Comparison of ENCODE assay signal across 1 cellular context in genomic region chr14:54488646-54489317, GRCh38.
TF ChIP-seq lines count a peak whose summit lies in the region.

GMFB (minus strand) TSS chr14:54488980; CDS start chr14:54488927, 53 bp downstream.

TF ChIP-seq in GM12878, 131 proteins besides CTCF, POLR2A, EP300 and RAD21 (continued from another document and continues in another):
- TF ChIP-seq USF2 (IDR thresholded peaks at IDR 0.05; ENCODE audit: borderline replicate concordance, low read depth, low read length), result peak; percentile 78
- 0 out of 2 replicates have a peak, but pooled peaks have one; percentile 36 for TF ChIP-seq STAT1 (conservative IDR thresholded peaks at IDR 0.05)
- TF ChIP-seq ZNF384 (IDR thresholded peaks at IDR 0.05; ENCODE audit: borderline replicate concordance, low read depth, low read length), result peak; percentile 100
- TF ChIP-seq BHLHE40 (IDR thresholded peaks at IDR 0.05; ENCODE audit: borderline replicate concordance in 1 of 2, low read depth in 2 of 2, low read length in 1 of 2), result peak; percentile 99 to 100
- no peak for TF ChIP-seq BRCA1 (IDR thresholded peaks at IDR 0.05; ENCODE audit: low read depth, low read length)
- TF ChIP-seq CREB1 (IDR thresholded peaks at IDR 0.05; ENCODE audit: low read depth), result peak; percentile 59; the same call in 1 of the 2 replicates
- TF ChIP-seq WRNIP1 (IDR thresholded peaks at IDR 0.05; ENCODE audit: borderline replicate concordance, low read depth, low read length), result no peak
- TF ChIP-seq, protein P1, sequence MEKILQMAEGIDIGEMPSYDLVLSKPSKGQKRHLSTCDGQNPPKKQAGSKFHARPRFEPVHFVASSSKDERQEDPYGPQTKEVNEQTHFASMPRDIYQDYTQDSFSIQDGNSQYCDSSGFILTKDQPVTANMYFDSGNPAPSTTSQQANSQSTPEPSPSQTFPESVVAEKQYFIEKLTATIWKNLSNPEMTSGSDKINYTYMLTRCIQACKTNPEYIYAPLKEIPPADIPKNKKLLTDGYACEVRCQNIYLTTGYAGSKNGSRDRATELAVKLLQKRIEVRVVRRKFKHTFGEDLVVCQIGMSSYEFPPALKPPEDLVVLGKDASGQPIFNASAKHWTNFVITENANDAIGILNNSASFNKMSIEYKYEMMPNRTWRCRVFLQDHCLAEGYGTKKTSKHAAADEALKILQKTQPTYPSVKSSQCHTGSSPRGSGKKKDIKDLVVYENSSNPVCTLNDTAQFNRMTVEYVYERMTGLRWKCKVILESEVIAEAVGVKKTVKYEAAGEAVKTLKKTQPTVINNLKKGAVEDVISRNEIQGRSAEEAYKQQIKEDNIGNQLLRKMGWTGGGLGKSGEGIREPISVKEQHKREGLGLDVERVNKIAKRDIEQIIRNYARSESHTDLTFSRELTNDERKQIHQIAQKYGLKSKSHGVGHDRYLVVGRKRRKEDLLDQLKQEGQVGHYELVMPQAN (conservative IDR thresholded peaks at IDR 0.05), result peak; percentile 81
- TF ChIP-seq, protein P2, sequence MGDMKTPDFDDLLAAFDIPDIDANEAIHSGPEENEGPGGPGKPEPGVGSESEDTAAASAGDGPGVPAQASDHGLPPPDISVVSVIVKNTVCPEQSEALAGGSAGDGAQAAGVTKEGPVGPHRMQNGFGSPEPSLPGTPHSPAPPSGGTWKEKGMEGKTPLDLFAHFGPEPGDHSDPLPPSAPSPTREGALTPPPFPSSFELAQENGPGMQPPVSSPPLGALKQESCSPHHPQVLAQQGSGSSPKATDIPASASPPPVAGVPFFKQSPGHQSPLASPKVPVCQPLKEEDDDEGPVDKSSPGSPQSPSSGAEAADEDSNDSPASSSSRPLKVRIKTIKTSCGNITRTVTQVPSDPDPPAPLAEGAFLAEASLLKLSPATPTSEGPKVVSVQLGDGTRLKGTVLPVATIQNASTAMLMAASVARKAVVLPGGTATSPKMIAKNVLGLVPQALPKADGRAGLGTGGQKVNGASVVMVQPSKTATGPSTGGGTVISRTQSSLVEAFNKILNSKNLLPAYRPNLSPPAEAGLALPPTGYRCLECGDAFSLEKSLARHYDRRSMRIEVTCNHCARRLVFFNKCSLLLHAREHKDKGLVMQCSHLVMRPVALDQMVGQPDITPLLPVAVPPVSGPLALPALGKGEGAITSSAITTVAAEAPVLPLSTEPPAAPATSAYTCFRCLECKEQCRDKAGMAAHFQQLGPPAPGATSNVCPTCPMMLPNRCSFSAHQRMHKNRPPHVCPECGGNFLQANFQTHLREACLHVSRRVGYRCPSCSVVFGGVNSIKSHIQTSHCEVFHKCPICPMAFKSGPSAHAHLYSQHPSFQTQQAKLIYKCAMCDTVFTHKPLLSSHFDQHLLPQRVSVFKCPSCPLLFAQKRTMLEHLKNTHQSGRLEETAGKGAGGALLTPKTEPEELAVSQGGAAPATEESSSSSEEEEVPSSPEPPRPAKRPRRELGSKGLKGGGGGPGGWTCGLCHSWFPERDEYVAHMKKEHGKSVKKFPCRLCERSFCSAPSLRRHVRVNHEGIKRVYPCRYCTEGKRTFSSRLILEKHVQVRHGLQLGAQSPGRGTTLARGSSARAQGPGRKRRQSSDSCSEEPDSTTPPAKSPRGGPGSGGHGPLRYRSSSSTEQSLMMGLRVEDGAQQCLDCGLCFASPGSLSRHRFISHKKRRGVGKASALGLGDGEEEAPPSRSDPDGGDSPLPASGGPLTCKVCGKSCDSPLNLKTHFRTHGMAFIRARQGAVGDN (IDR thresholded peaks at IDR 0.05), result peak; percentile 9; the same call in 1 of the 2 replicates
- no peak for TF ChIP-seq CBFB (IDR thresholded peaks at IDR 0.05; ENCODE audit: low read depth)
- TF ChIP-seq, protein P3, sequence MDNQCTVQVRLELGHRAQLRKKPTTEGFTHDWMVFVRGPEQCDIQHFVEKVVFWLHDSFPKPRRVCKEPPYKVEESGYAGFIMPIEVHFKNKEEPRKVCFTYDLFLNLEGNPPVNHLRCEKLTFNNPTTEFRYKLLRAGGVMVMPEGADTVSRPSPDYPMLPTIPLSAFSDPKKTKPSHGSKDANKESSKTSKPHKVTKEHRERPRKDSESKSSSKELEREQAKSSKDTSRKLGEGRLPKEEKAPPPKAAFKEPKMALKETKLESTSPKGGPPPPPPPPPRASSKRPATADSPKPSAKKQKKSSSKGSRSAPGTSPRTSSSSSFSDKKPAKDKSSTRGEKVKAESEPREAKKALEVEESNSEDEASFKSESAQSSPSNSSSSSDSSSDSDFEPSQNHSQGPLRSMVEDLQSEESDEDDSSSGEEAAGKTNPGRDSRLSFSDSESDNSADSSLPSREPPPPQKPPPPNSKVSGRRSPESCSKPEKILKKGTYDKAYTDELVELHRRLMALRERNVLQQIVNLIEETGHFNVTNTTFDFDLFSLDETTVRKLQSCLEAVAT (IDR thresholded peaks at IDR 0.05), result no peak
- TF ChIP-seq, protein P4, sequence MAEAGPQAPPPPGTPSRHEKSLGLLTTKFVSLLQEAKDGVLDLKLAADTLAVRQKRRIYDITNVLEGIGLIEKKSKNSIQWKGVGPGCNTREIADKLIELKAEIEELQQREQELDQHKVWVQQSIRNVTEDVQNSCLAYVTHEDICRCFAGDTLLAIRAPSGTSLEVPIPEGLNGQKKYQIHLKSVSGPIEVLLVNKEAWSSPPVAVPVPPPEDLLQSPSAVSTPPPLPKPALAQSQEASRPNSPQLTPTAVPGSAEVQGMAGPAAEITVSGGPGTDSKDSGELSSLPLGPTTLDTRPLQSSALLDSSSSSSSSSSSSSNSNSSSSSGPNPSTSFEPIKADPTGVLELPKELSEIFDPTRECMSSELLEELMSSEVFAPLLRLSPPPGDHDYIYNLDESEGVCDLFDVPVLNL (IDR thresholded peaks at IDR 0.05; ENCODE audit: low read depth, low read length), result no peak
- no peak for TF ChIP-seq SKIL (IDR thresholded peaks at IDR 0.05; ENCODE audit: low read depth, poor library complexity, severe bottlenecking)
- no peak for TF ChIP-seq RBBP5 (conservative IDR thresholded peaks at IDR 0.05)
- peak; percentile 84; the same call in 1 of the 2 replicates for TF ChIP-seq TAF1 (IDR thresholded peaks at IDR 0.05; ENCODE audit: borderline replicate concordance, low read depth, low read length)
- no peak for TF ChIP-seq MYC (IDR thresholded peaks at IDR 0.05; ENCODE audit: insufficient read depth, insufficient read length, insufficient replicate concordance, low read length, severe bottlenecking)
- no peak for TF ChIP-seq IRF4 (IDR thresholded peaks at IDR 0.05; ENCODE audit: low read depth, low read length)
- no peak for TF ChIP-seq SPI1 (IDR thresholded peaks at IDR 0.05; ENCODE audit: borderline replicate concordance, insufficient read depth, low read depth, low read length)
- no peak for TF ChIP-seq CHD1 (IDR thresholded peaks at IDR 0.05; ENCODE audit: low read depth, low read length)
- TF ChIP-seq KAT2A (conservative IDR thresholded peaks at IDR 0.05; ENCODE audit: control insufficient read depth, low read depth, low read length), result no peak
- TF ChIP-seq SP1 (IDR thresholded peaks at IDR 0.05; ENCODE audit: low read depth, low read length), result peak; percentile 64
- TF ChIP-seq, protein P5, sequence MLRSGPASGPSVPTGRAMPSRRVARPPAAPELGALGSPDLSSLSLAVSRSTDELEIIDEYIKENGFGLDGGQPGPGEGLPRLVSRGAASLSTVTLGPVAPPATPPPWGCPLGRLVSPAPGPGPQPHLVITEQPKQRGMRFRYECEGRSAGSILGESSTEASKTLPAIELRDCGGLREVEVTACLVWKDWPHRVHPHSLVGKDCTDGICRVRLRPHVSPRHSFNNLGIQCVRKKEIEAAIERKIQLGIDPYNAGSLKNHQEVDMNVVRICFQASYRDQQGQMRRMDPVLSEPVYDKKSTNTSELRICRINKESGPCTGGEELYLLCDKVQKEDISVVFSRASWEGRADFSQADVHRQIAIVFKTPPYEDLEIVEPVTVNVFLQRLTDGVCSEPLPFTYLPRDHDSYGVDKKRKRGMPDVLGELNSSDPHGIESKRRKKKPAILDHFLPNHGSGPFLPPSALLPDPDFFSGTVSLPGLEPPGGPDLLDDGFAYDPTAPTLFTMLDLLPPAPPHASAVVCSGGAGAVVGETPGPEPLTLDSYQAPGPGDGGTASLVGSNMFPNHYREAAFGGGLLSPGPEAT (IDR thresholded peaks at IDR 0.05; ENCODE audit: low read depth), result peak; percentile 92
- TF ChIP-seq BMI1 (IDR thresholded peaks at IDR 0.05; ENCODE audit: borderline replicate concordance), result no peak
- TF ChIP-seq FOXM1 (IDR thresholded peaks at IDR 0.05; ENCODE audit: low read depth, low read length), result no peak
- peak; percentile 54 for TF ChIP-seq KLF5 (IDR thresholded peaks at IDR 0.05; ENCODE audit: partially characterized antibody)
- TF ChIP-seq HCFC1 (IDR thresholded peaks at IDR 0.05; ENCODE audit: low read length), result peak; percentile 67
- TF ChIP-seq TARDBP (IDR thresholded peaks at IDR 0.05; ENCODE audit: borderline replicate concordance), result no peak; the same call in 1 of the 2 replicates
- TF ChIP-seq CBX3 (IDR thresholded peaks at IDR 0.05; ENCODE audit: borderline replicate concordance, low read depth), result no peak
- TF ChIP-seq, protein P6, sequence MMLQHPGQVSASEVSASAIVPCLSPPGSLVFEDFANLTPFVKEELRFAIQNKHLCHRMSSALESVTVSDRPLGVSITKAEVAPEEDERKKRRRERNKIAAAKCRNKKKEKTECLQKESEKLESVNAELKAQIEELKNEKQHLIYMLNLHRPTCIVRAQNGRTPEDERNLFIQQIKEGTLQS (IDR thresholded peaks at IDR 0.05; ENCODE audit: borderline replicate concordance, extremely low read depth, low read depth, low read length), result peak; percentile 80; the same call in 1 of the 2 replicates
- TF ChIP-seq, protein P7, sequence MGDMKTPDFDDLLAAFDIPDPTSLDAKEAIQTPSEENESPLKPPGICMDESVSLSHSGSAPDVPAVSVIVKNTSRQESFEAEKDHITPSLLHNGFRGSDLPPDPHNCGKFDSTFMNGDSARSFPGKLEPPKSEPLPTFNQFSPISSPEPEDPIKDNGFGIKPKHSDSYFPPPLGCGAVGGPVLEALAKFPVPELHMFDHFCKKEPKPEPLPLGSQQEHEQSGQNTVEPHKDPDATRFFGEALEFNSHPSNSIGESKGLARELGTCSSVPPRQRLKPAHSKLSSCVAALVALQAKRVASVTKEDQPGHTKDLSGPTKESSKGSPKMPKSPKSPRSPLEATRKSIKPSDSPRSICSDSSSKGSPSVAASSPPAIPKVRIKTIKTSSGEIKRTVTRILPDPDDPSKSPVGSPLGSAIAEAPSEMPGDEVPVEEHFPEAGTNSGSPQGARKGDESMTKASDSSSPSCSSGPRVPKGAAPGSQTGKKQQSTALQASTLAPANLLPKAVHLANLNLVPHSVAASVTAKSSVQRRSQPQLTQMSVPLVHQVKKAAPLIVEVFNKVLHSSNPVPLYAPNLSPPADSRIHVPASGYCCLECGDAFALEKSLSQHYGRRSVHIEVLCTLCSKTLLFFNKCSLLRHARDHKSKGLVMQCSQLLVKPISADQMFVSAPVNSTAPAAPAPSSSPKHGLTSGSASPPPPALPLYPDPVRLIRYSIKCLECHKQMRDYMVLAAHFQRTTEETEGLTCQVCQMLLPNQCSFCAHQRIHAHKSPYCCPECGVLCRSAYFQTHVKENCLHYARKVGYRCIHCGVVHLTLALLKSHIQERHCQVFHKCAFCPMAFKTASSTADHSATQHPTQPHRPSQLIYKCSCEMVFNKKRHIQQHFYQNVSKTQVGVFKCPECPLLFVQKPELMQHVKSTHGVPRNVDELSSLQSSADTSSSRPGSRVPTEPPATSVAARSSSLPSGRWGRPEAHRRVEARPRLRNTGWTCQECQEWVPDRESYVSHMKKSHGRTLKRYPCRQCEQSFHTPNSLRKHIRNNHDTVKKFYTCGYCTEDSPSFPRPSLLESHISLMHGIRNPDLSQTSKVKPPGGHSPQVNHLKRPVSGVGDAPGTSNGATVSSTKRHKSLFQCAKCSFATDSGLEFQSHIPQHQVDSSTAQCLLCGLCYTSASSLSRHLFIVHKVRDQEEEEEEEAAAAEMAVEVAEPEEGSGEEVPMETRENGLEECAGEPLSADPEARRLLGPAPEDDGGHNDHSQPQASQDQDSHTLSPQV (IDR thresholded peaks at IDR 0.05), result no peak
- TF ChIP-seq SREBF1 (IDR thresholded peaks at IDR 0.05; ENCODE audit: low read length), result no peak; the same call in 1 of the 2 replicates
- TF ChIP-seq E2F8 (IDR thresholded peaks at IDR 0.05; ENCODE audit: low read depth, partially characterized antibody), result no peak
